In genomic region chr17:36950027-36950426, GRCh38 we compare ENCODE assay signal across 8 cellular contexts. TPM values are rescaled to one million over a fixed set of nuclear protein-coding genes. Genes with fewer than 3 reads are reported as not detected.
A peak's percentile ranks its signal among the peaks of the same experiment; 100 is the strongest.
DNase-seq lines count a peak whose midpoint lies in the region; ATAC-seq and TF ChIP-seq lines count a peak whose summit lies in the region.

No MANE protein-coding gene starts in this region.

- H3K9me3 ChIP-seq in ascending aorta (no peaks in the 10 kb centered on the region), right lobe of liver (no peaks in the 10 kb centered on the region), transverse colon (no peaks in the 10 kb centered on the region)

- TF ChIP-seq EP300 in transverse colon (IDR thresholded peaks at IDR 0.05; ENCODE audit: low read depth) = no peak

- H3K27me3 ChIP-seq in ascending aorta = peaks cover 16% of the 10 kb centered on the region
- peaks cover 7 to 18% of the 10 kb centered on the region in 2 donors for H3K27me3 ChIP-seq in right lobe of liver
- H3K27me3 ChIP-seq in transverse colon = peaks cover 29% of the 10 kb centered on the region

- H3K36me3 Mint-ChIP-seq in activated naive CD4-positive, alpha-beta T cell treated with anti-CD3 and anti-CD28 coated beads, Interleukin-2, amount 50 U/mL, for 24 hours = peaks cover 34% of the 10 kb centered on the region
- H3K36me3 Mint-ChIP-seq in activated naive CD4-positive, alpha-beta T cell treated with anti-CD3 and anti-CD28 coated beads, Interleukin-2, amount 50 U/mL, for 72 hours = peaks cover 49 to 50% of the 10 kb centered on the region in 2 donors

- peak overlapping the region; percentile 100 for H3K4me3 Mint-ChIP-seq in activated naive CD4-positive, alpha-beta T cell treated with anti-CD3 and anti-CD28 coated beads, Interleukin-2, amount 50 U/mL, for 24 hours

- TF ChIP-seq CTCF in ascending aorta (IDR thresholded peaks at IDR 0.05) = no peak
- TF ChIP-seq CTCF in right lobe of liver (IDR thresholded peaks at IDR 0.05) = no peak
- TF ChIP-seq CTCF in transverse colon (IDR thresholded peaks at IDR 0.05) = no peak

- H3K4me3 ChIP-seq in ascending aorta = peak overlapping the region; percentile 78 to 91
- H3K4me3 ChIP-seq in right lobe of liver = peak overlapping the region in 2 of 3 donors; percentile 91 to 93
- peak overlapping the region in 3 of 4 donors; percentile 74 to 89 (median 75) for H3K4me3 ChIP-seq in transverse colon

- in situ Hi-C loops in transverse colon (cut with MboI; ENCODE audit: low pct_ligation_motif_present in 1 of 4, low pct_unique_long_range_greater_than_20kb in 1 of 4, low sequenced_read_pairs in 3 of 4) = loop anchor here in 1 of 4 donors (10.0 kb wide), 1 partner anchor 65 kb away; no protein-coding TSS in a partner anchor

- no peak for DNase-seq in activated naive CD4-positive, alpha-beta T cell treated with anti-CD3 and anti-CD28 coated beads, Interleukin-2, amount 50 U/mL, for 72 hours (ENCODE audit: low spot score in 2 of 2)
- no peak for DNase-seq in ascending aorta (ENCODE audit: low spot score in 2 of 2)
- DNase-seq in right lobe of liver = no peak
- no peak for DNase-seq in transverse colon
- DNase-seq in GF-D8 (lab: John Stamatoyannopoulos, UW) = no peak
- no peak for DNase-seq in iPS-NIHi11 (ENCODE audit: low spot score)

- H3K27ac Mint-ChIP-seq in activated naive CD4-positive, alpha-beta T cell treated with anti-CD3 and anti-CD28 coated beads, Interleukin-2, amount 50 U/mL, for 24 hours = no peak overlapping the region
- H3K27ac Mint-ChIP-seq in activated naive CD4-positive, alpha-beta T cell treated with anti-CD3 and anti-CD28 coated beads, Interleukin-2, amount 50 U/mL, for 72 hours = peak overlapping the region in 1 of 2 donors; percentile 90

- 35% methylated on average over 7 of the region's 8 CpGs for WGBS in right lobe of liver (ENCODE audit: insufficient coverage, low coverage, low lambda C conversion rate, missing lambda C conversion rate)
- 65% methylated on average over 8 of the region's 8 CpGs; no CpG with 5 or more reads in 1 of the 2 donors for WGBS in transverse colon (ENCODE audit: low coverage in 1 of 2), 2 donors

- no peaks in the 10 kb centered on the region for H3K9me3 Mint-ChIP-seq in activated naive CD4-positive, alpha-beta T cell treated with anti-CD3 and anti-CD28 coated beads, Interleukin-2, amount 50 U/mL, for 24 hours
- H3K9me3 Mint-ChIP-seq in activated naive CD4-positive, alpha-beta T cell treated with anti-CD3 and anti-CD28 coated beads, Interleukin-2, amount 50 U/mL, for 72 hours = peaks cover 0 to 2% of the 10 kb centered on the region in 2 donors

- no peak for TF ChIP-seq POLR2A in right lobe of liver (IDR thresholded peaks at IDR 0.05)
- TF ChIP-seq POLR2A in transverse colon (IDR thresholded peaks at IDR 0.05) = no peak

- H3K4me1 ChIP-seq in ascending aorta (peaks cover 0 to 18% of the 10 kb centered on the region in 2 donors), right lobe of liver (peaks cover 0 to 17% (median 7%) of the 10 kb centered on the region in 4 donors), transverse colon (peaks cover 10 to 27% (median 18%) of the 10 kb centered on the region in 4 donors)

- H3K36me3 ChIP-seq in ascending aorta (peaks cover 23 to 35% of the 10 kb centered on the region in 2 donors), right lobe of liver (peaks cover 0 to 32% (median 5%) of the 10 kb centered on the region in 4 donors), transverse colon (peaks cover 0 to 32% (median 14%) of the 10 kb centered on the region in 4 donors)

- intact Hi-C loops in ascending aorta (cut with DNase I) (no loop called here), right lobe of liver (cut with DNase I) (no loop called here), transverse colon (cut with DNase I; ENCODE audit: low total_unique reads) (no loop called here)

- no peak for ATAC-seq in activated naive CD4-positive, alpha-beta T cell treated with anti-CD3 and anti-CD28 coated beads, Interleukin-2, amount 50 U/mL, for 72 hours
- ATAC-seq in right lobe of liver = no peak
- no peak for ATAC-seq in HG02642 (IDR thresholded peaks at IDR 0.05; ENCODE audit: poor library complexity, unreplicated experiment)

- peaks cover 13% of the 10 kb centered on the region for H3K27me3 Mint-ChIP-seq in activated naive CD4-positive, alpha-beta T cell treated with anti-CD3 and anti-CD28 coated beads, Interleukin-2, amount 50 U/mL, for 24 hours

- H3K27ac ChIP-seq in ascending aorta (no peak overlapping the region), right lobe of liver (no peak overlapping the region), transverse colon (no peak overlapping the region)

- H3K4me1 Mint-ChIP-seq in activated naive CD4-positive, alpha-beta T cell treated with anti-CD3 and anti-CD28 coated beads, Interleukin-2, amount 50 U/mL, for 24 hours = peaks cover 65% of the 10 kb centered on the region

RNA-seq across cellular contexts. Expression of gene AATF, which starts 1.3 kb away (rescaled TPM):
- total RNA-seq in activated naive CD4-positive, alpha-beta T cell treated with anti-CD3 and anti-CD28 coated beads, Interleukin-2, amount 50 U/mL, for 72 hours = 10 to 100 TPM; 49.9 to 80.1 TPM
- 19.5 TPM for total RNA-seq in ascending aorta
- total RNA-seq in right lobe of liver = 10 to 100 TPM; 13.2 to 19.5 (median 16.7) TPM
- 10 to 100 TPM; 16.5 to 54.2 (median 26.9) TPM for total RNA-seq in transverse colon

RNA-seq across cellular contexts. Expression of gene LHX1, which starts 12.8 kb away (rescaled TPM):
- total RNA-seq in activated naive CD4-positive, alpha-beta T cell treated with anti-CD3 and anti-CD28 coated beads, Interleukin-2, amount 50 U/mL, for 72 hours = not detected
- not detected for total RNA-seq in ascending aorta
- total RNA-seq in right lobe of liver = not detected
- not detected for total RNA-seq in transverse colon
